Comparison of ENCODE assay signal across 36 cellular contexts in the genomic region with DNA sequence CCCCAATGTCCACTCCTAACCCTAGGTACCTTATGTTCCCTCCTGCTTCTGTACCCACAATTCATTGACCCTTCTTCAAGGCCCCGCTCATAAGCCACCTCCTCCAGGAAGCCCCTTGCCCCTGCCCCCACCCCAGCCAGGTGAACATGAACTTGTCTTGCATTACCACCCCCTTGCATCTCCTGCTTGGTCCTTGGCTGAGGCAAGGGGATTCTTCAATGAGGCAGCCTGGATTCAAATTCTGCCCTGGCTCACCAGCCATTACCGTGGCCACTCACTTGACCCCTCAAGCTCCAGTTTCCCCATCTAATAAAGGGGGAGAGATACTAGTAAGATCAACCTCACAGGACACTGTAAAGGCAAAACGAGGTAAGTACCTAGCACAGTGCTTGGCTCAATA.
"Had no signal": no experiment of that assay in that cellular context is flagged by ENCODE, and none has a peak within 500 bp of the region (broad histone marks: within the 10 kb centered on the region; RNA-seq: fewer than 3 reads in every experiment).

No MANE protein-coding gene starts in this region.

- H3K9me3 Mint-ChIP-seq: activated naive CD4-positive, alpha-beta T cell treated with anti-CD3 and anti-CD28 coated beads for 36 hours; activated naive CD4-positive, alpha-beta T cell treated with anti-CD3 and anti-CD28 coated beads, Interleukin-2, amount 10 ng/mL, durations not matched to agents 7 days and 5 days; activated naive CD4-positive, alpha-beta T cell treated with anti-CD3 and anti-CD28 coated beads, Interleukin-2, amount 50 U/mL, for 24 hours; activated naive CD4-positive, alpha-beta T cell treated with anti-CD3 and anti-CD28 coated beads, Interleukin-2, amount 50 U/mL, for 72 hours; activated naive CD8-positive, alpha-beta T cell treated with anti-CD3 and anti-CD28 coated beads, Interleukin-2, amount 50 U/mL, for 24 hours; activated T-cell treated with anti-CD3 and anti-CD28 coated beads, Interleukin-2, amount 50 U/mL, for 24 hours; activated T-cell treated with anti-CD3 and anti-CD28 coated beads, Interleukin-2, amount 50 U/mL, for 4 hours; activated T-cell treated with anti-CD3 and anti-CD28 coated beads, Interleukin-2, amount 50 U/mL, for 72 hours; activated T-helper 1 cell treated with anti-CD3 and anti-CD28 coated beads, Interleukin-12 subunit alpha, Interleukin-12 subunit beta, Interleukin-2, Interleukin-4 antibody, amounts not matched to agents 30 ng/mL and 10 ng/mL and 1 ng/mL, durations not matched to agents 14 hours and 24 hours and 36 hours; activated T-helper 17 cell treated with anti-CD3 and anti-CD28 coated beads, Interleukin-2, amount 50 U/mL, for 72 hours; activated T-helper 2 cell treated with anti-CD3 and anti-CD28 coated beads, Interferon-gamma antibody, Interleukin-2, Interleukin-4, amounts not matched to agents 10 μg/mL and 5 μg/mL and 100 μg/mL, durations not matched to agents 14 hours and 24 hours and 36 hours; central memory CD8-positive, alpha-beta T cell had no signal

- H3K27ac ChIP-seq: adrenal gland, ascending aorta, body of pancreas, brain microvascular endothelial cell, breast epithelium, cardiac muscle cell had no signal

- DNase-seq: activated effector memory CD4-positive, alpha-beta T cell treated with anti-CD3 and anti-CD28 coated beads, Interleukin-2, amount 50 U/mL, for 16 hours; activated effector memory CD4-positive, alpha-beta T cell treated with Interleukin-2 at 50 U/mL for 16 hours; activated gamma-delta T cell; activated gamma-delta T cell treated with Interleukin-2 at 50 U/mL for 16 hours; activated naive CD4-positive, alpha-beta T cell; activated naive CD4-positive, alpha-beta T cell treated with anti-CD3 and anti-CD28 coated beads for 36 hours; activated naive CD4-positive, alpha-beta T cell treated with anti-CD3 and anti-CD28 coated beads, Interleukin-2, amount 10 ng/mL, durations not matched to agents 7 days and 5 days; activated naive CD4-positive, alpha-beta T cell treated with anti-CD3 and anti-CD28 coated beads, Interleukin-2, amount 50 U/mL, for 16 hours; activated naive CD4-positive, alpha-beta T cell treated with Interleukin-2 at 50 U/mL for 16 hours; activated naive CD8-positive, alpha-beta T cell treated with anti-CD3 and anti-CD28 coated beads, Interleukin-2, amount 50 U/mL, for 24 hours; activated T-cell treated with anti-CD3 and anti-CD28 coated beads, Interleukin-2, amount 50 U/mL, for 1 hour; activated T-cell treated with anti-CD3 and anti-CD28 coated beads, Interleukin-2, amount 50 U/mL, for 24 hours; activated T-cell treated with anti-CD3 and anti-CD28 coated beads, Interleukin-2, amount 50 U/mL, for 4 hours; activated T-cell treated with anti-CD3 and anti-CD28 coated beads, Interleukin-2, amount 50 U/mL, for 48 hours; activated T-cell treated with anti-CD3 and anti-CD28 coated beads, Interleukin-2, amount 50 U/mL, for 72 hours; adrenal gland; amniotic stem cell; amygdala; anterior cingulate cortex; aorta; body of pancreas; brain microvascular endothelial cell; caudate nucleus; central memory CD4-positive, alpha-beta T cell; cerebellar nuclear complex had no signal

- H3K4me1 Mint-ChIP-seq: activated naive CD4-positive, alpha-beta T cell treated with anti-CD3 and anti-CD28 coated beads, Interleukin-2, amount 10 ng/mL, durations not matched to agents 7 days and 5 days; activated naive CD4-positive, alpha-beta T cell treated with anti-CD3 and anti-CD28 coated beads, Interleukin-2, amount 50 U/mL, for 24 hours; activated naive CD8-positive, alpha-beta T cell treated with anti-CD3 and anti-CD28 coated beads, Interleukin-2, amount 50 U/mL, for 24 hours; activated T-helper 17 cell treated with anti-CD3 and anti-CD28 coated beads, Interleukin-2, amount 50 U/mL, for 72 hours; brain; central memory CD8-positive, alpha-beta T cell had no signal

- H3K36me3 Mint-ChIP-seq: activated naive CD4-positive, alpha-beta T cell treated with anti-CD3 and anti-CD28 coated beads, Interleukin-2, amount 10 ng/mL, durations not matched to agents 7 days and 5 days; activated naive CD4-positive, alpha-beta T cell treated with anti-CD3 and anti-CD28 coated beads, Interleukin-2, amount 50 U/mL, for 24 hours; activated naive CD4-positive, alpha-beta T cell treated with anti-CD3 and anti-CD28 coated beads, Interleukin-2, amount 50 U/mL, for 72 hours; activated naive CD8-positive, alpha-beta T cell; brain had no signal

- H3K27me3 ChIP-seq: adrenal gland, ascending aorta, body of pancreas, brain microvascular endothelial cell, cardiac muscle cell had no signal

- H3K4me3 ChIP-seq: adrenal gland, ascending aorta, body of pancreas, breast epithelium, cardiac muscle cell had no signal

- H3K27ac Mint-ChIP-seq: activated naive CD4-positive, alpha-beta T cell treated with anti-CD3 and anti-CD28 coated beads for 36 hours; activated naive CD4-positive, alpha-beta T cell treated with anti-CD3 and anti-CD28 coated beads, Interleukin-2, amount 10 ng/mL, durations not matched to agents 7 days and 5 days; activated naive CD4-positive, alpha-beta T cell treated with anti-CD3 and anti-CD28 coated beads, Interleukin-2, amount 50 U/mL, for 24 hours; activated naive CD4-positive, alpha-beta T cell treated with anti-CD3 and anti-CD28 coated beads, Interleukin-2, amount 50 U/mL, for 72 hours; activated naive CD8-positive, alpha-beta T cell; activated naive CD8-positive, alpha-beta T cell treated with anti-CD3 and anti-CD28 coated beads, Interleukin-2, amount 50 U/mL, for 24 hours; activated T-cell treated with anti-CD3 and anti-CD28 coated beads, Interleukin-2, amount 50 U/mL, for 24 hours; activated T-cell treated with anti-CD3 and anti-CD28 coated beads, Interleukin-2, amount 50 U/mL, for 72 hours; activated T-helper 1 cell treated with anti-CD3 and anti-CD28 coated beads, Interleukin-12 subunit alpha, Interleukin-12 subunit beta, Interleukin-2, Interleukin-4 antibody, amounts not matched to agents 30 ng/mL and 10 ng/mL and 1 ng/mL, durations not matched to agents 14 hours and 24 hours and 36 hours; activated T-helper 17 cell treated with anti-CD3 and anti-CD28 coated beads, Interleukin-2, amount 50 U/mL, for 72 hours; activated T-helper 2 cell treated with anti-CD3 and anti-CD28 coated beads, Interferon-gamma antibody, Interleukin-2, Interleukin-4, amounts not matched to agents 10 μg/mL and 5 μg/mL and 100 μg/mL, durations not matched to agents 14 hours and 24 hours and 36 hours; brain had no signal

- H3K4me3 Mint-ChIP-seq: activated naive CD4-positive, alpha-beta T cell treated with anti-CD3 and anti-CD28 coated beads for 36 hours; activated naive CD4-positive, alpha-beta T cell treated with anti-CD3 and anti-CD28 coated beads, Interleukin-2, amount 10 ng/mL, durations not matched to agents 7 days and 5 days; activated naive CD4-positive, alpha-beta T cell treated with anti-CD3 and anti-CD28 coated beads, Interleukin-2, amount 50 U/mL, for 24 hours; activated naive CD8-positive, alpha-beta T cell; activated naive CD8-positive, alpha-beta T cell treated with anti-CD3 and anti-CD28 coated beads, Interleukin-2, amount 50 U/mL, for 24 hours; activated T-cell treated with anti-CD3 and anti-CD28 coated beads, Interleukin-2, amount 50 U/mL, for 24 hours; activated T-cell treated with anti-CD3 and anti-CD28 coated beads, Interleukin-2, amount 50 U/mL, for 4 hours; activated T-cell treated with anti-CD3 and anti-CD28 coated beads, Interleukin-2, amount 50 U/mL, for 72 hours; activated T-helper 1 cell treated with anti-CD3 and anti-CD28 coated beads, Interleukin-12 subunit alpha, Interleukin-12 subunit beta, Interleukin-2, Interleukin-4 antibody, amounts not matched to agents 30 ng/mL and 10 ng/mL and 1 ng/mL, durations not matched to agents 14 hours and 24 hours and 36 hours; activated T-helper 17 cell treated with anti-CD3 and anti-CD28 coated beads, Interleukin-2, amount 50 U/mL, for 72 hours; brain; central memory CD8-positive, alpha-beta T cell had no signal

- H3K9me3 ChIP-seq: adrenal gland, ascending aorta, body of pancreas, breast epithelium had no signal

- ATAC-seq: activated naive CD4-positive, alpha-beta T cell treated with anti-CD3 and anti-CD28 coated beads, Interleukin-2, amount 50 U/mL, for 72 hours; activated naive CD8-positive, alpha-beta T cell treated with anti-CD3 and anti-CD28 coated beads, Interleukin-2, amount 50 U/mL, for 24 hours; activated T-cell treated with anti-CD3 and anti-CD28 coated beads, Interleukin-2, amount 50 U/mL, for 4 hours; activated T-cell treated with anti-CD3 and anti-CD28 coated beads, Interleukin-2, amount 50 U/mL, for 72 hours; activated T-helper 17 cell treated with anti-CD3 and anti-CD28 coated beads, Interleukin-2, amount 50 U/mL, for 72 hours; body of pancreas had no signal

- H3K4me1 ChIP-seq: adrenal gland, body of pancreas, breast epithelium had no signal

- H3K36me3 ChIP-seq: adrenal gland, ascending aorta, brain microvascular endothelial cell, breast epithelium, cardiac muscle cell had no signal
